In genomic region chr21:36232641-36233040, GRCh38 we compare ENCODE assay signal across 22 cellular contexts.
"Had no signal": no experiment of that assay in that cellular context is flagged by ENCODE, and none has a peak within 500 bp of the region (broad histone marks: within the 10 kb centered on the region; RNA-seq: fewer than 3 reads in every experiment).

No MANE protein-coding gene starts in this region.

- H3K27me3 ChIP-seq: foreskin keratinocyte, left lung, neutrophil, ovary, SJSA1, thyroid gland had no signal

- H3K4me1 ChIP-seq: SJSA1 had no signal

- H3K4me3 ChIP-seq: coronary artery, left lung, ovary, SJSA1, smooth muscle cell, thyroid gland had no signal

- DNase-seq: activated CD4-positive, alpha-beta memory T cell treated with anti-CD3 and anti-CD28 coated beads, Interleukin-2, amount 10 ng/mL, durations not matched to agents 7 days and 5 days; activated CD4-positive, alpha-beta T cell treated with anti-CD3 and anti-CD28 coated beads, Interleukin-2, amount 10 ng/mL, durations not matched to agents 24 days and 14 days; activated effector memory CD4-positive, alpha-beta T cell treated with Interleukin-2 at 50 U/mL for 16 hours; activated naive CD4-positive, alpha-beta T cell treated with anti-CD3 and anti-CD28 coated beads, Interleukin-2, amount 50 U/mL, for 16 hours; activated naive CD8-positive, alpha-beta T cell treated with anti-CD3 and anti-CD28 coated beads, Interleukin-2, amount 50 U/mL, for 24 hours; activated T-cell treated with anti-CD3 and anti-CD28 coated beads, Interleukin-2, amount 50 U/mL, for 72 hours; endodermal cell; foreskin keratinocyte; hippocampal formation; kidney glomerular epithelial cell; left lung; ovary; stimulated activated CD4-positive, alpha-beta T cell treated with anti-CD3 and anti-CD28 coated beads, Interleukin-4, amount 100 ng/mL, for 1 hour; stimulated activated naive CD4-positive, alpha-beta T cell treated with Interleukin-2 at 50 U/mL for 16 hours; thyroid gland had no signal

- H3K27ac ChIP-seq: coronary artery, epithelial cell of prostate, foreskin keratinocyte, left lung, neutrophil, ovary, SJSA1, thyroid gland had no signal

- ATAC-seq: activated CD4-positive, CD25-positive, alpha-beta regulatory T cell treated with anti-CD3 and anti-CD28 coated beads, Interleukin-2, amount 50 U/mL, for 24 hours; activated naive CD8-positive, alpha-beta T cell treated with anti-CD3 and anti-CD28 coated beads, Interleukin-2, amount 50 U/mL, for 24 hours; activated T-cell treated with anti-CD3 and anti-CD28 coated beads, Interleukin-2, amount 50 U/mL, for 72 hours; foreskin keratinocyte; left lung; sciatic nerve had no signal

- H3K9me3 ChIP-seq: left lung, neutrophil, ovary, SJSA1, thyroid gland had no signal

- H3K36me3 ChIP-seq: ovary had no signal
